Comparison of ENCODE assay signal across 8 cellular contexts in genomic region chr2:20446917-20447436, GRCh38. TPM values are rescaled to one million over a fixed set of nuclear protein-coding genes. Genes with fewer than 3 reads are reported as not detected.
DNase-seq lines count a peak whose midpoint lies in the region; ATAC-seq and TF ChIP-seq lines count a peak whose summit lies in the region.

RHOB (plus strand) TSS chr2:20447074; CDS start chr2:20447466, 392 bp downstream.

- no peaks in the 10 kb centered on the region for H3K27me3 Mint-ChIP-seq in Calu3 (ENCODE audit: unreplicated experiment)

- DNase-seq in Calu3: peak; percentile 98
- peak; percentile 67 for DNase-seq in OCI-LY7 (ENCODE audit: low spot score)
- DNase-seq in activated T-cell treated with anti-CD3 and anti-CD28 coated beads for 48 hours (ENCODE audit: low read depth): peak; percentile 89
- peak; percentile 99 for DNase-seq in epithelial cell of esophagus (ENCODE audit: low read depth)
- DNase-seq in stimulated activated CD8-positive, alpha-beta memory T cell treated with anti-CD3 and anti-CD28 coated beads, Interleukin-2, amount 100 ng/mL, for 48 hours (ENCODE audit: low read depth in 2 of 2): peak; percentile 85 to 86

- H3K27me3 ChIP-seq in HUES6 (ENCODE audit: control insufficient read depth, insufficient read depth, low read length) (peaks cover 36% of the 10 kb centered on the region), mononuclear cell (ENCODE audit: insufficient read depth, low read length) (peaks cover 16% of the 10 kb centered on the region)

- TF ChIP-seq CTCF in Calu3 (IDR thresholded peaks at IDR 0.05; ENCODE audit: unreplicated experiment) (no peak), OCI-LY7 (conservative IDR thresholded peaks at IDR 0.05; ENCODE audit: low read length) (no peak), epithelial cell of esophagus (IDR thresholded peaks at IDR 0.05; ENCODE audit: insufficient read depth, low read depth, low read length, missing control alignments) (no peak)

- POLR2A ChIA-PET in OCI-LY7 (lab: Charles Lee): interaction anchor here (0.9 kb wide), 1 partner anchor 9 kb away, joined by 3 read pairs; no protein-coding TSS in a partner anchor

- H3K4me2 ChIP-seq in OCI-LY7 (ENCODE audit: low read length): peak within 1 kb of the TSS; percentile 53

- H3K36me3 ChIP-seq in HUES6 (ENCODE audit: control insufficient read depth, insufficient read depth, low read length): peaks cover 8% of the 10 kb centered on the region; the same call in 1 of the 2 replicates
- H3K36me3 ChIP-seq in OCI-LY7 (ENCODE audit: insufficient read depth, low read length): no peaks in the 10 kb centered on the region

- CTCF ChIA-PET in Calu3 (lab: Charles Lee): interaction anchor here (0.9 to 2.8 kb wide), 11 partner anchors 19 to 188 kb away, joined by 3 to 28 read pairs (median 4); no protein-coding TSS in a partner anchor
- CTCF ChIA-PET in OCI-LY7 (lab: Charles Lee; ENCODE audit: unreplicated experiment): interaction anchor here (1.0 to 1.3 kb wide), 2 partner anchors 155 to 196 kb away, joined by 3 read pairs; no protein-coding TSS in a partner anchor

- ATAC-seq in GM21447 (IDR thresholded peaks at IDR 0.05; ENCODE audit: unreplicated experiment): peak; percentile 97

- H3K27ac ChIP-seq in HUES6 (ENCODE audit: low read depth, low read length): peak within 1 kb of the TSS; percentile 92; the same call in 1 of the 2 replicates
- H3K27ac ChIP-seq in OCI-LY7 (ENCODE audit: low read depth, low read length, poor library complexity, severe bottlenecking): no peak within 1 kb of the TSS

- H3K79me2 ChIP-seq in OCI-LY7 (ENCODE audit: insufficient read depth, low read depth, low read length): no peaks in the 10 kb centered on the region

- peaks cover 38% of the 10 kb centered on the region for H3K4me1 Mint-ChIP-seq in Calu3 (ENCODE audit: low read depth, unreplicated experiment)

- H3K4me1 ChIP-seq in HUES6 (ENCODE audit: control insufficient read depth, insufficient read depth, low read length) (peaks cover 42% of the 10 kb centered on the region), OCI-LY7 (ENCODE audit: insufficient read depth, low read length, poor library complexity, severe bottlenecking) (peaks cover 3% of the 10 kb centered on the region), mononuclear cell (ENCODE audit: insufficient read depth, low read length) (peaks cover 24% of the 10 kb centered on the region)

- intact Hi-C loops in Calu3 (cut with micrococcal nuclease; ENCODE audit: unreplicated experiment): no loop called here
- intact Hi-C loops in OCI-LY7 (cut with micrococcal nuclease; ENCODE audit: unreplicated experiment): no loop called here

- H3K9ac ChIP-seq in HUES6 (ENCODE audit: low read length): peak within 1 kb of the TSS; percentile 96

- H3K9me3 ChIP-seq in HUES6 (ENCODE audit: control insufficient read depth, insufficient read depth, low read depth, low read length): no peaks in the 10 kb centered on the region
- H3K9me3 ChIP-seq in OCI-LY7 (ENCODE audit: low read length): no peaks in the 10 kb centered on the region
- no peaks in the 10 kb centered on the region for H3K9me3 ChIP-seq in mononuclear cell (ENCODE audit: low read depth, low read length)

- peak within 1 kb of the TSS; percentile 87 for H3K27ac Mint-ChIP-seq in Calu3 (ENCODE audit: unreplicated experiment)

- no peak within 1 kb of the TSS for H2AFZ ChIP-seq in OCI-LY7 (ENCODE audit: low read length)

- peak within 1 kb of the TSS; percentile 89 for H3K4me3 Mint-ChIP-seq in Calu3 (ENCODE audit: low read depth, unreplicated experiment)

- peak within 1 kb of the TSS; percentile 99 for H3K4me3 ChIP-seq in HUES6 (ENCODE audit: low read depth, low read length)
- H3K4me3 ChIP-seq in OCI-LY7 (ENCODE audit: low read depth, low read length, poor library complexity, severe bottlenecking): peak within 1 kb of the TSS; percentile 55
- H3K4me3 ChIP-seq in epithelial cell of esophagus (ENCODE audit: low read length): peak within 1 kb of the TSS; percentile 83
- H3K4me3 ChIP-seq in mononuclear cell (ENCODE audit: low read length): peak within 1 kb of the TSS; percentile 67

- H4K20me1 ChIP-seq in OCI-LY7 (ENCODE audit: insufficient read depth, low read length): no peaks in the 10 kb centered on the region

- H3K9me2 ChIP-seq in OCI-LY7 (ENCODE audit: insufficient read depth, low read length): no peaks in the 10 kb centered on the region

- H3K36me3 Mint-ChIP-seq in Calu3 (ENCODE audit: insufficient read depth, unreplicated experiment): peaks cover 70% of the 10 kb centered on the region

- BruUV-seq in Calu3 (replicated peaks; lab: Mats Ljungman, UMichigan): no TSS peak
- BruUV-seq in OCI-LY7 (replicated peaks; lab: Mats Ljungman, UMichigan): no TSS peak

- H3K9me3 Mint-ChIP-seq in Calu3 (ENCODE audit: low read depth, unreplicated experiment): no peaks in the 10 kb centered on the region

RNA-seq across cellular contexts. Expression of gene RHOB, which starts in this region (rescaled TPM):
- total RNA-seq in Calu3 (2022): 143 and 147 TPM in 2 replicates
- 0.15 TPM in 1 of 2 replicates, not detected in the other for total RNA-seq in OCI-LY7 (2014; rRNA removed; shearing (Covaris generic))
- 0.36 TPM in 1 of 2 replicates, not detected in the other for total RNA-seq in OCI-LY7 (2022)
- total RNA-seq in mononuclear cell: 165 TPM

Comparison
In these comparisons a context has a peak if more than half of its experiments do, and no peak if none do; other contexts are left out.
1. RNA of gene RHOB (total RNA-seq): 165 TPM in mononuclear cell (single experiment) and 143 to 147 TPM in Calu3; 0.15 to 0.36 TPM in OCI-LY7; every median in the first group is over 100 times any median in the second.
2. Peak in DNase-seq, H3K4me3 ChIP-seq and H3K4me2 ChIP-seq in OCI-LY7; RNA of the gene not detected or under 1 TPM.
3. Peak in every context shown above with its lines, with median percentiles within 50 percentile points of each other: DNase-seq and H3K4me3 ChIP-seq.